ENCODE assay signal across 30 cellular contexts in the genomic region with DNA sequence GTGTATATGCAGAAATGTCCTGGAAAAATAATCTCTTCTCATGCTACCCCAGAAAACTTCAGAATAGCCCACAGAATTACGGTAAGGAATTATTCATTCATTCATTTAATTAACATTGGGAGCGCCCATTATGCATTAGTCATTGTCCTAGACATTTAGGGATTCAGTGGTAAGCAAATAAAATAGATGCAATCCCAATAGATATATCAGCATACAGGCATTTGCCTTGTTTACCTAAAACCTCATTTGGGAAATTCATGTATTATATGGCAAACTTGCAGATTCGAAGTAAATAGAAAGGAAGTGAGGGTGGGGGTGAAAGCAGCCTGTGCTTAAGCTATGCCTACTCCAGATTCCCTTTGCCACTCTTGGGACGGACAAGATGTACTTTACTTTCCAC.
"Had no signal": no experiment of that assay in that cellular context is flagged by ENCODE, and none has a peak within 500 bp of the region (broad histone marks: within the 10 kb centered on the region; RNA-seq: fewer than 3 reads in every experiment).

No MANE protein-coding gene starts in this region.

- H3K27me3 ChIP-seq: ascending aorta, breast epithelium, cardiac muscle cell, colonic mucosa, esophagus squamous epithelium, foreskin keratinocyte, gastrocnemius medialis had no signal

- H3K4me3 ChIP-seq: ascending aorta, breast epithelium, cardiac muscle cell, colonic mucosa, esophagus squamous epithelium, gastrocnemius medialis had no signal

- H3K9me3 ChIP-seq: ascending aorta, breast epithelium, colonic mucosa, esophagus squamous epithelium, gastrocnemius medialis had no signal

- ATAC-seq: activated naive CD4-positive, alpha-beta T cell treated with anti-CD3 and anti-CD28 coated beads, Interleukin-2, amount 50 U/mL, for 72 hours; activated T-cell treated with anti-CD3 and anti-CD28 coated beads, Interleukin-2, amount 50 U/mL, for 72 hours; foreskin keratinocyte; gastrocnemius medialis had no signal

- H3K4me1 ChIP-seq: breast epithelium, colonic mucosa had no signal

- H3K36me3 ChIP-seq: ascending aorta, breast epithelium, cardiac muscle cell, colonic mucosa, esophagus squamous epithelium, gastrocnemius medialis had no signal

- DNase-seq: activated CD4-positive, alpha-beta memory T cell treated with anti-CD3 and anti-CD28 coated beads, Interleukin-2, amount 10 ng/mL, durations not matched to agents 7 days and 5 days; activated CD4-positive, alpha-beta T cell treated with anti-CD3 and anti-CD28 coated beads for 1 hour; activated CD4-positive, alpha-beta T cell treated with anti-CD3 and anti-CD28 coated beads for 4 hours; activated CD4-positive, alpha-beta T cell treated with anti-CD3 and anti-CD28 coated beads, Interleukin-2, amount 10 ng/mL, durations not matched to agents 7 days and 5 days; activated CD4-positive, alpha-beta T cell treated with anti-CD3 and anti-CD28 coated beads, Interleukin-2, amount 50 U/mL, for 4 hours; activated CD4-positive, CD25-positive, alpha-beta regulatory T cell; activated CD8-positive, alpha-beta memory T cell treated with anti-CD3 and anti-CD28 coated beads, Interleukin-2, amount 50 U/mL, for 48 hours; activated gamma-delta T cell; activated naive CD4-positive, alpha-beta T cell; activated naive CD4-positive, alpha-beta T cell treated with anti-CD3 and anti-CD28 coated beads, Interleukin-2, amount 10 ng/mL, durations not matched to agents 7 days and 5 days; activated naive CD8-positive, alpha-beta T cell treated with anti-CD3 and anti-CD28 coated beads, Interleukin-2, amount 10 ng/mL, durations not matched to agents 7 days and 5 days; activated T-cell treated with anti-CD3 and anti-CD28 coated beads for 4 hours; activated T-cell treated with anti-CD3 and anti-CD28 coated beads, Interleukin-2, amount 50 U/mL, for 24 hours; activated T-cell treated with anti-CD3 and anti-CD28 coated beads, Interleukin-2, amount 50 U/mL, for 72 hours; central memory CD4-positive, alpha-beta T cell; cerebellar nuclear complex; colonic mucosa; effector CD8-positive, alpha-beta T cell; esophagus squamous epithelium; foreskin keratinocyte; gastrocnemius medialis; glutamatergic neuron; T-helper 2 cell had no signal

- H3K27ac ChIP-seq: ascending aorta, breast epithelium, cardiac muscle cell, colonic mucosa, epithelial cell of prostate, esophagus squamous epithelium, foreskin keratinocyte had no signal

- FAIRE-seq: endometrium, endothelial cell of umbilical vein had no signal
